ENCODE assay signal across 11 cellular contexts in the genomic region with DNA sequence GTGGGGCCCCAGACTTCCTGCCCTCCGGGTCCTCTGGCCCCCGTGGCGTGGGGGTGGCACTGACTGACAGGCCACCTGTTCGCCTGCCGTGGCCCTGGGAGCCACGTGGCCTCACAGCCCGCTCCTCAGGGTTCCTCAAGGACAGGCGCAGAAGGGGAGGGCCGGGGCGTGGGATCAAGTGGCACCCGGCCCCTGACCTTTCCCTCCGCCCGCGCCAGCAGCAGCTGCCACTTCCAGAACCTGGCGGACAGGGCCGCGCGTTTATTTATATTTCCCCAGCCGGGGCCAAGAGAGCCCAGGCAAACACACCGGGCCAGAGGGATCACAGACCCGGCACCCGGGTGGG.
A peak's percentile ranks its signal among the peaks of the same experiment; 100 is the strongest.
DNase-seq lines count a peak whose midpoint lies in the region; ATAC-seq and TF ChIP-seq lines count a peak whose summit lies in the region.
"Had no signal": no experiment of that assay in that cellular context is flagged by ENCODE, and none has a peak within 500 bp of the region (broad histone marks: within the 10 kb centered on the region; RNA-seq: fewer than 3 reads in every experiment).

No MANE protein-coding gene starts in this region.

- peak; percentile 29 for DNase-seq in HT1080 (ENCODE audit: low read depth)
- no peak for DNase-seq in choroid plexus epithelial cell (ENCODE audit: low read depth)
- DNase-seq in SHP77 treated with DMSO at 0.1 percent for 48 hours (lab: John Stamatoyannopoulos, UW): no peak
- DNase-seq in NCI-H187 (lab: John Stamatoyannopoulos, UW): no peak
- DNase-seq in mesendoderm: no peak
- DNase-seq: GDM1, RPMI8226 had no signal

- H2BK15ac ChIP-seq in mesendoderm (replicated peaks; ENCODE audit: low read depth): no peak overlapping the region

- peaks cover 3% of the 10 kb centered on the region for H3K79me1 ChIP-seq in mesendoderm (ENCODE audit: low read length)

- H3K36me3 ChIP-seq in liver (ENCODE audit: control insufficient read depth in 4 of 4, insufficient read depth in 3 of 4, low read depth in 1 of 4, low read length in 3 of 4): peaks cover 0 to 19% (median 6%) of the 10 kb centered on the region in 4 donors
- H3K36me3 ChIP-seq in mesendoderm (ENCODE audit: control insufficient read depth, insufficient read depth, low read length): peaks cover 3% of the 10 kb centered on the region

- H2AK5ac ChIP-seq in mesendoderm (ENCODE audit: low read length): no peak overlapping the region

- TF ChIP-seq CTCF in choroid plexus epithelial cell (conservative IDR thresholded peaks at IDR 0.05; ENCODE audit: low read depth, low read length) (no peak), liver (IDR thresholded peaks at IDR 0.05; ENCODE audit: low read depth, low read length, missing input control) (no peak)

- H3K4me1 ChIP-seq in liver (ENCODE audit: control insufficient read depth in 4 of 4, insufficient read depth in 4 of 4, low read length in 3 of 4): peaks cover 18 to 51% (median 39%) of the 10 kb centered on the region in 4 donors
- peaks cover 4% of the 10 kb centered on the region for H3K4me1 ChIP-seq in mesendoderm (ENCODE audit: control insufficient read depth, low read depth, low read length)

- H3K27me3 ChIP-seq in liver (ENCODE audit: control insufficient read depth in 4 of 4, insufficient read depth in 4 of 4, low read length in 3 of 4) (no peaks in the 10 kb centered on the region), mesendoderm (ENCODE audit: insufficient read depth, low read length, poor library complexity) (no peaks in the 10 kb centered on the region)
- H3K27me3 ChIP-seq: cardiac muscle cell had no signal

- no peak overlapping the region for H4K5ac ChIP-seq in mesendoderm (ENCODE audit: low read length)

- WGBS in liver: 35% methylated on average over 22 of the region's 22 CpGs
- WGBS in mesendoderm (ENCODE audit: extremely low coverage, insufficient coverage, low lambda C conversion rate): no CpG with 5 or more reads among the region's 22 CpGs

- no peak overlapping the region for H3K18ac ChIP-seq in mesendoderm (ENCODE audit: low read length)

- H4K8ac ChIP-seq in mesendoderm (ENCODE audit: low read depth, low read length): no peak overlapping the region

- no peak overlapping the region for H2BK120ac ChIP-seq in mesendoderm (ENCODE audit: low read depth, low read length)

- no peak overlapping the region for H3K4me2 ChIP-seq in mesendoderm (ENCODE audit: low read length)

- H3K4ac ChIP-seq in mesendoderm (ENCODE audit: low read depth, low read length): no peak overlapping the region

- ATAC-seq in GM18870 (IDR thresholded peaks at IDR 0.05; ENCODE audit: unreplicated experiment): no peak

- H3K23ac ChIP-seq in mesendoderm (ENCODE audit: low read length): no peak overlapping the region

- H3K27ac ChIP-seq in liver (ENCODE audit: low read depth in 1 of 2, low read length in 2 of 2): no peak overlapping the region
- H3K27ac ChIP-seq in temporal lobe (ENCODE audit: low read depth, low read length): peak overlapping the region; percentile 92
- H3K27ac ChIP-seq in mesendoderm (ENCODE audit: low read depth, low read length): no peak overlapping the region
- H3K27ac ChIP-seq: cardiac muscle cell had no signal

- H3K56ac ChIP-seq in mesendoderm (ENCODE audit: low read length): no peak overlapping the region

- peak in 1 of 2 donors; percentile 35 for TF ChIP-seq RAD21 in liver (IDR thresholded peaks at IDR 0.05)

- H3K4me3 ChIP-seq in choroid plexus epithelial cell (ENCODE audit: low read depth, low read length) (peak overlapping the region; percentile 74), liver (ENCODE audit: low read depth in 1 of 3, low read length in 3 of 3) (peak overlapping the region in 2 of 3 donors; percentile 34 to 46), mesendoderm (ENCODE audit: low read length) (no peak overlapping the region)
- H3K4me3 ChIP-seq: cardiac muscle cell had no signal

- H3K9ac ChIP-seq in liver (ENCODE audit: low read depth in 1 of 2, low read length in 2 of 2): no peak overlapping the region
- no peak overlapping the region for H3K9ac ChIP-seq in mesendoderm (ENCODE audit: low read length)

- H2BK5ac ChIP-seq in mesendoderm (ENCODE audit: low read length): no peak overlapping the region

- no peaks in the 10 kb centered on the region for H3K79me2 ChIP-seq in mesendoderm (ENCODE audit: control insufficient read depth, insufficient read depth, low read length)

- no peaks in the 10 kb centered on the region for H3K9me3 ChIP-seq in liver (ENCODE audit: control insufficient read depth in 4 of 4, low read length in 3 of 4)

TF ChIP-seq in liver, 16 proteins besides CTCF, POLR2A, EP300 and RAD21:
- peak; percentile 73 for TF ChIP-seq NR2F2 (IDR thresholded peaks at IDR 0.05)
- TF ChIP-seq SP1 (IDR thresholded peaks at IDR 0.05): peak; percentile 36
- no peak for TF ChIP-seq FOXA2 (IDR thresholded peaks at IDR 0.05)
- TF ChIP-seq, protein P1, sequence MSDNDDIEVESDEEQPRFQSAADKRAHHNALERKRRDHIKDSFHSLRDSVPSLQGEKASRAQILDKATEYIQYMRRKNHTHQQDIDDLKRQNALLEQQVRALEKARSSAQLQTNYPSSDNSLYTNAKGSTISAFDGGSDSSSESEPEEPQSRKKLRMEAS (IDR thresholded peaks at IDR 0.05): peak; percentile 21
- TF ChIP-seq JUND (IDR thresholded peaks at IDR 0.05): no peak
- TF ChIP-seq HNF4G (IDR thresholded peaks at IDR 0.05): no peak
- TF ChIP-seq HNF4A (conservative IDR thresholded peaks at IDR 0.05): peak; percentile 59 to 61
- TF ChIP-seq EGR1 (IDR thresholded peaks at IDR 0.05; ENCODE audit: low read depth in 2 of 2): no peak
- TF ChIP-seq FOXA1 (IDR thresholded peaks at IDR 0.05): no peak
- TF ChIP-seq RXRA (IDR thresholded peaks at IDR 0.05): peak; percentile 86 to 91
